ENCODE assay signal across 11 cellular contexts in the genomic region with DNA sequence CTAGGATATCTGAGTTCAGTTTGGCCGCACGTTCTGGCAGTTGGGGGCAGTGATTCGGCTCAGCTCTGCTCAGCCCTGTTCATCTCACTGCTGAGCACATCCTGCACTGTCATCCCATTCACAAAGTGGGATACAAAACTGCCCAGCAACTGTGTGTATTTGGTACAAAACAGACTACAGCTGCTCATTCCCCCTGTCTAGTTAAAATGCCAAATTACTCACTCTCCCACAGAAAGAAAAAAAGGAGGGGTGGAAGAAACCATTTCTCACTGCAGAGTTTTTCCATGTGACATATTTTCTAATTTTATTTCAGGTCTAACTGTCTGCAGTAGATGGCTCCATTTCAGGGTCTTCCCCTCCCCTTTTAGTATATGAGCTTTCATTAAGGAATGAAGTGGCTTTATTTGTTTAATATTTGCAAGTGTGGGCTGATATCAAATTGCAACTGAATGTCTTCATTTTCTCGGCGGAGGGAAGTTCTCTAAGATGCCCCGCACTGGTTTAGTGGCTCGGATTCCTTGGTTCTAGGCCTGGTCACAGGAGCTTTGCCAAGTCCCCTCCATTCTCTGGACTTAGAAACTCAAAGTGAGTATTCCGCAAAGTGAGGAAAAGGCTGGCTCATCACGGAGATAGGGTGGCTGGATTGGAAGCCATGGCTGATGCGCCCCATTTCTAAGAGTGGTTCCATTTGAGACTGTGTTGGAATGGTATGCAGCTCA. TPM values are rescaled to one million over a fixed set of nuclear protein-coding genes. Genes with fewer than 3 reads are reported as not detected.
DNase-seq lines count a peak whose midpoint lies in the region; TF ChIP-seq lines count a peak whose summit lies in the region.
"Had no signal": no experiment of that assay in that cellular context is flagged by ENCODE, and none has a peak within 500 bp of the region (broad histone marks: within the 10 kb centered on the region; RNA-seq: fewer than 3 reads in every experiment).

No MANE protein-coding gene starts in this region.

- in situ Hi-C loops in astrocyte of the spinal cord (cut with HindIII; ENCODE audit: low sequenced_read_pairs), result no loop called here

- no peak overlapping the region for H3K18ac ChIP-seq in neuronal stem cell (ENCODE audit: low read length)

- no peak overlapping the region for H3K14ac ChIP-seq in neuronal stem cell (ENCODE audit: low read length)

- DNase-seq in GM04503 (ENCODE audit: low read depth) (peak; percentile 87), astrocyte of the spinal cord (ENCODE audit: low read depth, low spot score) (peak; percentile 51), hepatic stellate cell (ENCODE audit: low spot score) (peak; percentile 92), dermis blood vessel endothelial cell (no peak), neuronal stem cell (ENCODE audit: low spot score) (no peak), DMS 273 (lab: John Stamatoyannopoulos, UW; ENCODE audit: unreplicated experiment) (no peak)
- DNase-seq in activated T-cell treated with anti-CD3 and anti-CD28 coated beads, Interleukin-2, amount 50 U/mL, for 1 hour, result no peak
- DNase-seq: DMS 273 treated with DMSO at 0.1 percent for 48 hours, KG1, NCI-H524 treated with DMSO at 0.1 percent for 48 hours had no signal

- H3K27ac ChIP-seq in stomach smooth muscle (ENCODE audit: low read length) (peak overlapping the region; percentile 82), neuronal stem cell (replicated peaks; ENCODE audit: low read length) (no peak overlapping the region)

- no peak overlapping the region for H2AK5ac ChIP-seq in neuronal stem cell (ENCODE audit: low read depth, low read length)

- no peak overlapping the region for H3K23ac ChIP-seq in neuronal stem cell (ENCODE audit: low read depth, low read length, poor library complexity)

- H3K4me2 ChIP-seq in neuronal stem cell (ENCODE audit: insufficient read depth, low read length, poor library complexity, severe bottlenecking), result no peak overlapping the region

- H3K4me1 ChIP-seq in stomach smooth muscle (ENCODE audit: control insufficient read depth, insufficient read depth, low read length) (peaks cover 72% of the 10 kb centered on the region), neuronal stem cell (ENCODE audit: control insufficient read depth in 2 of 2, insufficient read depth in 1 of 2, low read depth in 1 of 2, low read length in 2 of 2) (peaks cover 0 to 2% of the 10 kb centered on the region in 2 donors)

- H3K9me3 ChIP-seq in stomach smooth muscle (ENCODE audit: control insufficient read depth in 2 of 2, low read length in 2 of 2), result peaks cover 0 to 5% of the 10 kb centered on the region in 2 donors
- H3K9me3 ChIP-seq in neuronal stem cell (replicated peaks in 1 of 2; ENCODE audit: control insufficient read depth in 2 of 2, insufficient read depth in 1 of 2, low read depth in 1 of 2, low read length in 2 of 2), result peaks cover 0 to 7% of the 10 kb centered on the region in 2 donors

- no peak overlapping the region for H4K91ac ChIP-seq in neuronal stem cell (ENCODE audit: low read depth, low read length, poor library complexity)

- no peak overlapping the region for H3K4ac ChIP-seq in neuronal stem cell (ENCODE audit: low read length)

- no peak overlapping the region for H3K4me3 ChIP-seq in astrocyte of the spinal cord (ENCODE audit: low read depth, low read length)
- peak overlapping the region; percentile 5 to 47 for H3K4me3 ChIP-seq in stomach smooth muscle (ENCODE audit: low read length in 2 of 2)
- H3K4me3 ChIP-seq in neuronal stem cell (ENCODE audit: low read length in 2 of 2), result no peak overlapping the region

- no peak overlapping the region for H2BK5ac ChIP-seq in neuronal stem cell (ENCODE audit: low read length)

- H2BK15ac ChIP-seq in neuronal stem cell (ENCODE audit: low read length), result no peak overlapping the region

- H3K9ac ChIP-seq in stomach smooth muscle (ENCODE audit: low read length in 2 of 2), result peak overlapping the region; percentile 0 to 51
- no peak overlapping the region for H3K9ac ChIP-seq in neuronal stem cell (ENCODE audit: low read depth, low read length, poor library complexity)

- H3K27me3 ChIP-seq in stomach smooth muscle (ENCODE audit: control insufficient read depth in 1 of 2, insufficient read depth in 2 of 2, low read length in 2 of 2), result no peaks in the 10 kb centered on the region
- H3K27me3 ChIP-seq in neuronal stem cell (ENCODE audit: control insufficient read depth in 3 of 3, insufficient read depth in 3 of 3, low read depth in 1 of 3, low read length in 3 of 3), result peaks cover 0 to 3% (median 0%) of the 10 kb centered on the region in 3 experiments

- no CpG with 5 or more reads among the region's 10 CpGs for WGBS in neuronal stem cell (ENCODE audit: extremely low coverage in 2 of 2, insufficient read length in 2 of 2, insufficient replicate concordance in 1 of 2), 2 donors

- H2BK12ac ChIP-seq in neuronal stem cell (ENCODE audit: low read length), result no peak overlapping the region

- H4K8ac ChIP-seq in neuronal stem cell (ENCODE audit: low read depth, low read length), result no peak overlapping the region

- no peak overlapping the region for H2BK120ac ChIP-seq in neuronal stem cell (ENCODE audit: low read depth, low read length)

- peaks cover 2% of the 10 kb centered on the region for H3K79me1 ChIP-seq in neuronal stem cell (ENCODE audit: low read depth, low read length)

- H3K36me3 ChIP-seq in stomach smooth muscle (ENCODE audit: control insufficient read depth in 2 of 2, insufficient read depth in 2 of 2, low read length in 2 of 2), result no peaks in the 10 kb centered on the region
- H3K36me3 ChIP-seq in neuronal stem cell (replicated peaks in 1 of 2; ENCODE audit: control insufficient read depth in 2 of 2, insufficient read depth in 2 of 2, low read length in 2 of 2), result no peaks in the 10 kb centered on the region

- no peak overlapping the region for H2AFZ ChIP-seq in neuronal stem cell (ENCODE audit: low read length)

- TF ChIP-seq CTCF in astrocyte of the spinal cord (IDR thresholded peaks at IDR 0.05; ENCODE audit: low read depth, low read length), result no peak

RNA-seq across cellular contexts. Expression of a gene that starts 14.7 kb away (rescaled TPM):
- 0.42 and 31.5 TPM in 2 replicates for total RNA-seq in dermis blood vessel endothelial cell
- polyA plus RNA-seq in neuronal stem cell (2013, experiment 1 of 2), result 0.59 TPM
- 0.62 TPM for polyA plus RNA-seq in neuronal stem cell (2013, experiment 2 of 2)

Comparison
In these comparisons a context has a peak if more than half of its experiments do, and no peak if none do; other contexts are left out.
1. DNase-seq: peak in GM04503 (single experiment), astrocyte of the spinal cord (single experiment) and hepatic stellate cell (single experiment); none in dermis blood vessel endothelial cell (single experiment), neuronal stem cell (single experiment), activated T-cell treated with anti-CD3 and anti-CD28 coated beads, Interleukin-2, amount 50 U/mL, for 1 hour (single experiment) and DMS 273 (single experiment).
2. H3K4me3 ChIP-seq: peak in stomach smooth muscle (2 of 2); none in astrocyte of the spinal cord (single experiment) and neuronal stem cell (0 of 2).